In genomic region chr20:46562373-46563169, GRCh38 we compare ENCODE assay signal across 8 cellular contexts. TPM values are rescaled to one million over a fixed set of nuclear protein-coding genes. Genes with fewer than 3 reads are reported as not detected.
A peak's percentile ranks its signal among the peaks of the same experiment; 100 is the strongest.
DNase-seq lines count a peak whose midpoint lies in the region; ATAC-seq and TF ChIP-seq lines count a peak whose summit lies in the region.

No MANE protein-coding gene starts in this region.

- H3K9me2 ChIP-seq in PC-9 (ENCODE audit: insufficient read depth), result no peaks in the 10 kb centered on the region

- no peaks in the 10 kb centered on the region for H3K4me1 ChIP-seq in PC-9 (replicated peaks; ENCODE audit: insufficient read depth)

- ATAC-seq in natural killer cell (peak; percentile 78 to 98 (median 93)), GM21825 (IDR thresholded peaks at IDR 0.05; ENCODE audit: unreplicated experiment) (no peak)

- H3K4me3 ChIP-seq in PC-9, result no peak overlapping the region

- H2AFZ ChIP-seq in PC-9, result no peak overlapping the region

- H3K36me3 ChIP-seq in PC-9 (ENCODE audit: low read depth), result no peaks in the 10 kb centered on the region

- in situ Hi-C loops in G401 (cut with HindIII; ENCODE audit: low sequenced_read_pairs), result no loop called here

- no peak overlapping the region for H3K4me3 Mint-ChIP-seq in natural killer cell

- no peaks in the 10 kb centered on the region for H3K9me3 Mint-ChIP-seq in natural killer cell

- H3K27ac ChIP-seq in PC-9, result no peak overlapping the region

- no peaks in the 10 kb centered on the region for H4K20me1 ChIP-seq in PC-9 (ENCODE audit: insufficient read depth)

- H3K27me3 ChIP-seq in PC-9 (ENCODE audit: insufficient read depth, low read depth), result no peaks in the 10 kb centered on the region

- no peak overlapping the region for H3K27ac Mint-ChIP-seq in natural killer cell

- CTCF ChIA-PET in PC-9 (lab: Charles Lee), result interaction anchor here (0.5 kb wide), 1 partner anchor 56 kb away, joined by 8 read pairs; no protein-coding TSS in a partner anchor

- peak; percentile 96 for TF ChIP-seq CTCF in PC-9 (conservative IDR thresholded peaks at IDR 0.05)
- TF ChIP-seq CTCF in natural killer cell (IDR thresholded peaks at IDR 0.05), result peak; percentile 91

- peak; percentile 88 for DNase-seq in G401 (ENCODE audit: low spot score)
- peak; percentile 87 for DNase-seq in HT-29 (ENCODE audit: low spot score)
- peak; percentile 40 to 59 for DNase-seq in PC-9
- DNase-seq in activated T-cell treated with anti-CD3 and anti-CD28 coated beads, Interleukin-2, amount 50 U/mL, for 48 hours, result peak; percentile 79 to 81
- peak; percentile 70 for DNase-seq in fibroblast of peridontal ligament (ENCODE audit: extremely low read depth)
- DNase-seq in natural killer cell, result peak; percentile 39
- DNase-seq in stimulated activated naive CD4-positive, alpha-beta T cell (lab: John Stamatoyannopoulos, UW), result peak in 4 of 6 experiments; percentile 3 to 29 (median 24)

- intact Hi-C loops in PC-9 (cut with micrococcal nuclease; ENCODE audit: unreplicated experiment) (no loop called here), natural killer cell (cut with micrococcal nuclease) (loop anchor here (5.0 kb wide), 1 partner anchor 120 kb away; no protein-coding TSS in a partner anchor)

- H3K4me1 Mint-ChIP-seq in natural killer cell, result peaks cover 0 to 12% of the 10 kb centered on the region in 2 donors

- H3K27me3 Mint-ChIP-seq in natural killer cell (ENCODE audit: low read depth in 2 of 2), result peaks cover 2 to 3% of the 10 kb centered on the region in 2 donors

- H3K79me2 ChIP-seq in PC-9 (ENCODE audit: low read depth), result no peaks in the 10 kb centered on the region

- no peaks in the 10 kb centered on the region for H3K36me3 Mint-ChIP-seq in natural killer cell

- POLR2A ChIA-PET in PC-9 (lab: Charles Lee; ENCODE audit: unreplicated experiment), result no interaction called here

- no peaks in the 10 kb centered on the region for H3F3A ChIP-seq in PC-9 (ENCODE audit: insufficient read depth, low read depth)

- H3K4me2 ChIP-seq in PC-9, result peak overlapping the region; percentile 32

- no peaks in the 10 kb centered on the region for H3K9me3 ChIP-seq in PC-9 (ENCODE audit: insufficient read depth, low read depth)

- no TSS peak for BruUV-seq in PC-9 (replicated peaks; lab: Mats Ljungman, UMichigan)

RNA-seq across cellular contexts. Expression of gene OCSTAMP, which starts 12.1 kb away (rescaled TPM):
- total RNA-seq in G401 (2014; rRNA removed; shearing (Covaris generic)), result not detected in 2 replicates
- total RNA-seq in HT-29 (2014; rRNA removed; shearing (Covaris generic)), result not detected in 2 replicates
- not detected in 2 replicates for total RNA-seq in PC-9 (2021)
- not detected for total RNA-seq in natural killer cell

RNA-seq across cellular contexts. Expression of gene ZNF334, which starts 49.2 kb away (rescaled TPM):
- total RNA-seq in G401 (2014; rRNA removed; shearing (Covaris generic)), result not detected in 2 replicates
- total RNA-seq in HT-29 (2014; rRNA removed; shearing (Covaris generic)), result 1.5 and 1.7 TPM in 2 replicates
- total RNA-seq in PC-9 (2021) (3.7 and 3.8 TPM in 2 replicates), natural killer cell (under 1 TPM; 0.43 to 0.59 (median 0.43) TPM)

Comparison
In these comparisons a context has a peak if more than half of its experiments do, and no peak if none do; other contexts are left out.
1. DNase-seq: peak in every context shown above with its lines; median percentile 88 in G401; 87 in HT-29; 80 in activated T-cell treated with anti-CD3 and anti-CD28 coated beads, Interleukin-2, amount 50 U/mL, for 48 hours; 70 in fibroblast of peridontal ligament; 50 in PC-9; 39 in natural killer cell; 24 in stimulated activated naive CD4-positive, alpha-beta T cell.